8 cellular contexts compared by ENCODE assay signal in the genomic region with DNA sequence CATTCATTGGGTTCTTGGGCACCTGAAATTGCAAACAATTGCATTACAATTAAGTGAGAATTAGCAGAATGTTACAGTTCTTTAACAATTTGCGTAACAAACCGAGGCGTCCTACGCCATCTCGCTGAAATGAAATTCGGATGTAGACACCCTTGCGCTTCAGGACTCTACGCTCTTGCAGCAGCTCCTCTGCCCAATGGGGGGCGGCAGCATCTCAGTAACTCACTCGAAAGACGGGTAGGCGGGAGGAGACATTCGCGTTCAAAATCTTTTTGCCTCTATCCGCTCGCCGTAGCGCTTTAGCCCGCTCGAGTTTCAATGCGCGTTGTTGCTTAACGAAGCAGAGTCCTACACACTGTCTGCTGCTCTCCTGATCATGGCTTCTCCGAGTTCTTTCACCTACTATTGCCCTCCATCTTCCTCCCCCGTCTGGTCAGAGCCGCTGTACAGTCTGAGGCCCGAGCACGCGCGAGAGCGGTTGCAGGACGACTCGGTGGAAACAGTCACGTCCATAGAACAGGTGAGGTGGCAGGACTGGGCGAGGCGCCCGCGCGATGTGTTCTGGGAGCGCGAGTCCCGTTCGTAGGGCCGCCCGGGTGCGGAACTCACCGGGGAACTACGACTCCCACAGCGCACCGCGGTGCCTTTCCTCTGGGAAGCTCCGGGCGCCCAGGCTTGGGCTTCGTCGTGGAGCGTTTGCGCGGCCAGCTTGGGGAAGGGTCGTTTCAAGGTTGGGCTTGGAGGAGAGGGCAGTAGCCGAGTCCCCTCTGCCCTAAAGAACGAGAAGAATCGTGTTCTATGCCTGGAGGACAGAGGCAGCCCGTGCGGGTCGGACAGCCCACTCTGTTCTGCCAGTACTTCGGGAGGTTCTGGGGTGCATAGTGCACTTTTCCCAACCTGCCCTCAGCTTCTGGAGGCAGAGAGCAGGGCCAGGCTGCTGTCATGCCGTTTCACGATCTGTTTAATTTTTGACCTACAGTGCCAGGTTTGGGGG. TPM values are rescaled to one million over a fixed set of nuclear protein-coding genes. Genes with fewer than 3 reads are reported as not detected.
DNase-seq lines count a peak whose midpoint lies in the region; ATAC-seq, FAIRE-seq and TF ChIP-seq lines count a peak whose summit lies in the region.

A gene with protein sequence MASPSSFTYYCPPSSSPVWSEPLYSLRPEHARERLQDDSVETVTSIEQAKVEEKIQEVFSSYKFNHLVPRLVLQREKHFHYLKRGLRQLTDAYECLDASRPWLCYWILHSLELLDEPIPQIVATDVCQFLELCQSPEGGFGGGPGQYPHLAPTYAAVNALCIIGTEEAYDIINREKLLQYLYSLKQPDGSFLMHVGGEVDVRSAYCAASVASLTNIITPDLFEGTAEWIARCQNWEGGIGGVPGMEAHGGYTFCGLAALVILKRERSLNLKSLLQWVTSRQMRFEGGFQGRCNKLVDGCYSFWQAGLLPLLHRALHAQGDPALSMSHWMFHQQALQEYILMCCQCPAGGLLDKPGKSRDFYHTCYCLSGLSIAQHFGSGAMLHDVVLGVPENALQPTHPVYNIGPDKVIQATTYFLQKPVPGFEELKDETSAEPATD (plus strand): TSS at position 318 of the 994 bp plus-strand sequence. CDS start 59 bp downstream, at position 377.

- DNase-seq in NCI-H1694 treated with DMSO at 0.1 percent for 48 hours (lab: John Stamatoyannopoulos, UW) (peak; percentile 99), T-helper 2 cell (peak; percentile 81 to 98 (median 87)), anterior cingulate cortex (lab: John Stamatoyannopoulos, UW) (peak; percentile 82 to 99 (median 96)), right atrium auricular region (ENCODE audit: low spot score) (peak; percentile 95), psoas muscle (peak; percentile 97 to 98), urothelium cell line (ENCODE audit: low spot score) (peak; percentile 100)

- peak; percentile 98 for FAIRE-seq in urothelium cell line (lab: Jason Lieb, UNC)

- WGBS in psoas muscle, 3 donors, result 0 to 1% (median 0%) methylated on average over 66 to 68 of the region's 68 CpGs

- intact Hi-C loops in psoas muscle (cut with DNase I), result loop anchor here (2.0 to 10.0 kb wide), 7 partner anchors 34 to 835 kb away; a partner anchor contains a TSS

- H3K27me3 ChIP-seq in right atrium auricular region, result no peaks in the 10 kb centered on the region
- no peaks in the 10 kb centered on the region for H3K27me3 ChIP-seq in psoas muscle (ENCODE audit: insufficient read depth in 3 of 3, low read length in 2 of 3)

- no peaks in the 10 kb centered on the region for H3K9me3 ChIP-seq in right atrium auricular region
- H3K9me3 ChIP-seq in psoas muscle, result no peaks in the 10 kb centered on the region

- peak; percentile 79 to 84 for TF ChIP-seq CTCF in right atrium auricular region (IDR thresholded peaks at IDR 0.05)
- TF ChIP-seq CTCF in psoas muscle (IDR thresholded peaks at IDR 0.05), result peak; percentile 80

- peak; percentile 50 for TF ChIP-seq POLR2A in GM15510 (IDR thresholded peaks at IDR 0.05; ENCODE audit: borderline replicate concordance, extremely low read depth, insufficient read length)

- H3K27ac ChIP-seq in right atrium auricular region (peak within 1 kb of the TSS; percentile 88 to 89), psoas muscle (peak within 1 kb of the TSS; percentile 90)

- peak; percentile 91 for ATAC-seq in HG02938 (IDR thresholded peaks at IDR 0.05; ENCODE audit: unreplicated experiment)
- peak; percentile 96 to 97 (median 97) for ATAC-seq in psoas muscle

- H3K4me3 ChIP-seq in right atrium auricular region, result peak within 1 kb of the TSS; percentile 49 to 88
- peak within 1 kb of the TSS; percentile 84 for H3K4me3 ChIP-seq in psoas muscle

- H3K36me3 ChIP-seq in right atrium auricular region, result no peaks in the 10 kb centered on the region
- no peaks in the 10 kb centered on the region for H3K36me3 ChIP-seq in psoas muscle (ENCODE audit: insufficient read depth in 1 of 2, low read depth in 1 of 2)

- H3K4me1 ChIP-seq in right atrium auricular region (peaks cover 0 to 18% of the 10 kb centered on the region in 2 donors), psoas muscle (peaks cover 15% of the 10 kb centered on the region)

RNA-seq across cellular contexts. Expression of the gene that starts here (rescaled TPM):
- 10 to 100 TPM; 11.2 to 14.2 TPM for total RNA-seq in right atrium auricular region
- 10 to 100 TPM; 18.8 to 28.8 (median 20.1) TPM for total RNA-seq in psoas muscle
- polyA plus RNA-seq in psoas muscle, result 10 to 100 TPM; 10.2 to 25.4 (median 11.9) TPM

Comparison
In these comparisons a context has a peak if more than half of its experiments do, and no peak if none do; other contexts are left out.
1. Peak in every context shown above with its lines: DNase-seq, ATAC-seq, H3K4me3 ChIP-seq and H3K27ac ChIP-seq.